ENCODE assay signal across 29 cellular contexts in the genomic region with DNA sequence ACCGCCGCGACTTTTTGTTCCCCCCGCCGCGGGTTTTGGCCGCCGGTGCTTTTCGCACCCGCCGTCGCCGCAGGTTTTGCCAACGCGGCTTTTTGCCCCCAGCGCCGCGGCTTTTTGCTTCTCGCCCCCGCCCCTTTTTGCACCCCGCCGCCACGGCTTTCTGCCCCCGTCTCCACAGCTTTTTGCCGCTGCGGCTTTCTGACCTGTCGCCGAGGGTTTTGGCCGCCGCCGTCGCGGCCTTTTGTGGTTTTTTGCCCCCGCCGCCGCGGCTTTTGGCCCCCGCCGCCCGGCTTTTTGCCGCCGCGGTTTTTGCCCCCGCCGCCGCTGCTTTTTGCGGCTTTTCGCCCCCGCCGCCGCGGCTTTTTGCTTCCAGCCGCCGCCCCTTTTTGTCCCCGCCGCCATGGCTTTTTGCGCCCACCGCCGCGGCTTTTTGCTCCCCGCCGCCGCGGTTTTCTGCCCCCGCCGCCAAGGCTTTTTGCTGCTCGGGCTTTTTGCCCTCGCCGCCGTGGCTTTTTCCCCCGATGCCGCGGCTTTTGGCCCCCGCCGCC.
"Had no signal": no experiment of that assay in that cellular context is flagged by ENCODE, and none has a peak within 500 bp of the region (broad histone marks: within the 10 kb centered on the region; RNA-seq: fewer than 3 reads in every experiment).

No MANE protein-coding gene starts in this region.

- H3K4me3 ChIP-seq: adrenal gland, MG63, SJCRH30 had no signal

- H3K4me1 ChIP-seq: adrenal gland, breast epithelium, Peyer's patch, SJCRH30 had no signal

- DNase-seq: activated CD4-positive, CD25-positive, alpha-beta regulatory T cell; activated CD8-positive, alpha-beta memory T cell treated with anti-CD3 and anti-CD28 coated beads, Interleukin-2, amount 50 U/mL, for 4 hours; activated CD8-positive, alpha-beta T cell treated with anti-CD3 and anti-CD28 coated beads for 36 hours; activated gamma-delta T cell treated with Interleukin-2 at 50 U/mL for 16 hours; activated naive CD4-positive, alpha-beta T cell treated with anti-CD3 and anti-CD28 coated beads, Interleukin-2, amount 50 U/mL, for 16 hours; activated naive CD8-positive, alpha-beta T cell treated with anti-CD3 and anti-CD28 coated beads, Interleukin-2, amount 10 ng/mL, durations not matched to agents 7 days and 5 days; activated T-cell treated with anti-CD3 and anti-CD28 coated beads, Interleukin-2, amount 50 U/mL, for 72 hours; adrenal gland; caudate nucleus; MV-4-11; NCI-H1092 treated with DMSO at 0.1 percent for 48 hours; NCI-H1417 treated with DMSO at 0.1 percent for 48 hours; NCI-H1694; NCI-H2029; NCI-H2107; NCI-H2171 treated with DMSO at 0.1 percent for 48 hours; NCI-H226; NCI-H526; NCI-H774; NK-92 treated with Interleukin-12 subunit alpha and Interleukin-12 subunit beta, amount 100 ng/mL, for 24 hours; Peyer's patch; Right ventricle myocardium superior; SJCRH30; SK-N-SH; T-helper 1 cell had no signal

- H3K9me3 ChIP-seq: adrenal gland, MG63, SK-N-SH had no signal

- H3K9ac ChIP-seq: SK-N-SH had no signal

- ATAC-seq: activated CD8-positive, alpha-beta T cell treated with anti-CD3 and anti-CD28 coated beads for 36 hours; activated T-cell treated with anti-CD3 and anti-CD28 coated beads, Interleukin-2, amount 50 U/mL, for 72 hours had no signal

- H3K36me3 ChIP-seq: adrenal gland, breast epithelium, MG63, Peyer's patch, SJCRH30 had no signal

- H3K4me2 ChIP-seq: SK-N-SH had no signal

- H3K27me3 ChIP-seq: MG63, SJCRH30 had no signal

- H3K27ac ChIP-seq: adrenal gland, breast epithelium, Peyer's patch, RWPE1, SJCRH30, VCaP had no signal
